In genomic region chr10:6333973-6334372, GRCh38 we compare ENCODE assay signal across 6 cellular contexts.
"Had no signal": no experiment of that assay in that cellular context is flagged by ENCODE, and none has a peak within 500 bp of the region (broad histone marks: within the 10 kb centered on the region; RNA-seq: fewer than 3 reads in every experiment).

No MANE protein-coding gene starts in this region.

- DNase-seq: H7, IMR-90, KBM-7 had no signal

- FAIRE-seq: HTR-8/SVneo had no signal

- H3K4me3 ChIP-seq: GM23338, HAP-1 had no signal

- H3K9me3 ChIP-seq: HAP-1 had no signal

- H3K4me1 ChIP-seq: HAP-1 had no signal

- H2AFZ ChIP-seq: GM23338 had no signal

- H3K36me3 ChIP-seq: HAP-1 had no signal

- H3K4me2 ChIP-seq: GM23338 had no signal
